38 cellular contexts compared by ENCODE assay signal in genomic region chr16:10548404-10548803, GRCh38. TPM values are rescaled to one million over a fixed set of nuclear protein-coding genes. Genes with fewer than 3 reads are reported as not detected.
"Had no signal": no experiment of that assay in that cellular context is flagged by ENCODE, and none has a peak within 500 bp of the region (broad histone marks: within the 10 kb centered on the region; RNA-seq: fewer than 3 reads in every experiment).

No MANE protein-coding gene starts in this region.

- H3K9me3 ChIP-seq: adrenal gland, body of pancreas had no signal

- H3K4me1 Mint-ChIP-seq: brain had no signal

- H3K4me3 ChIP-seq: adrenal gland, ascending aorta, body of pancreas, breast epithelium, cardiac muscle cell had no signal

- H3K4me3 Mint-ChIP-seq: activated naive CD4-positive, alpha-beta T cell treated with anti-CD3 and anti-CD28 coated beads for 36 hours; activated naive CD4-positive, alpha-beta T cell treated with anti-CD3 and anti-CD28 coated beads, Interleukin-2, amount 10 ng/mL, durations not matched to agents 7 days and 5 days; activated naive CD4-positive, alpha-beta T cell treated with anti-CD3 and anti-CD28 coated beads, Interleukin-2, amount 50 U/mL, for 24 hours; activated naive CD8-positive, alpha-beta T cell; activated naive CD8-positive, alpha-beta T cell treated with anti-CD3 and anti-CD28 coated beads for 36 hours; activated naive CD8-positive, alpha-beta T cell treated with anti-CD3 and anti-CD28 coated beads, Interleukin-2, amount 10 ng/mL, durations not matched to agents 7 days and 5 days; activated naive CD8-positive, alpha-beta T cell treated with anti-CD3 and anti-CD28 coated beads, Interleukin-2, amount 50 U/mL, for 24 hours; activated T-cell treated with anti-CD3 and anti-CD28 coated beads, Interleukin-2, amount 50 U/mL, for 24 hours; activated T-cell treated with anti-CD3 and anti-CD28 coated beads, Interleukin-2, amount 50 U/mL, for 4 hours; activated T-cell treated with anti-CD3 and anti-CD28 coated beads, Interleukin-2, amount 50 U/mL, for 72 hours; activated T-helper 1 cell treated with anti-CD3 and anti-CD28 coated beads, Interleukin-12 subunit alpha, Interleukin-12 subunit beta, Interleukin-2, Interleukin-4 antibody, amounts not matched to agents 30 ng/mL and 10 ng/mL and 1 ng/mL, durations not matched to agents 14 hours and 24 hours and 36 hours; activated T-helper 17 cell treated with anti-CD3 and anti-CD28 coated beads, Interleukin-2, amount 50 U/mL, for 72 hours; brain; central memory CD8-positive, alpha-beta T cell had no signal

- H3K36me3 ChIP-seq: brain microvascular endothelial cell, breast epithelium had no signal

- DNase-seq: activated effector memory CD4-positive, alpha-beta T cell treated with anti-CD3 and anti-CD28 coated beads, Interleukin-2, amount 50 U/mL, for 16 hours; activated effector memory CD4-positive, alpha-beta T cell treated with Interleukin-2 at 50 U/mL for 16 hours; activated gamma-delta T cell; activated gamma-delta T cell treated with Interleukin-2 at 50 U/mL for 16 hours; activated naive CD4-positive, alpha-beta T cell; activated naive CD4-positive, alpha-beta T cell treated with anti-CD3 and anti-CD28 coated beads for 36 hours; activated naive CD4-positive, alpha-beta T cell treated with anti-CD3 and anti-CD28 coated beads, Interleukin-2, amount 10 ng/mL, durations not matched to agents 7 days and 5 days; activated naive CD4-positive, alpha-beta T cell treated with anti-CD3 and anti-CD28 coated beads, Interleukin-2, amount 50 U/mL, for 16 hours; activated naive CD4-positive, alpha-beta T cell treated with Interleukin-2 at 50 U/mL for 16 hours; activated naive CD8-positive, alpha-beta T cell treated with anti-CD3 and anti-CD28 coated beads for 36 hours; activated naive CD8-positive, alpha-beta T cell treated with anti-CD3 and anti-CD28 coated beads, Interleukin-2, amount 10 ng/mL, durations not matched to agents 7 days and 5 days; activated naive CD8-positive, alpha-beta T cell treated with anti-CD3 and anti-CD28 coated beads, Interleukin-2, amount 50 U/mL, for 24 hours; activated T-cell treated with anti-CD3 and anti-CD28 coated beads, Interleukin-2, amount 50 U/mL, for 1 hour; activated T-cell treated with anti-CD3 and anti-CD28 coated beads, Interleukin-2, amount 50 U/mL, for 24 hours; activated T-cell treated with anti-CD3 and anti-CD28 coated beads, Interleukin-2, amount 50 U/mL, for 4 hours; activated T-cell treated with anti-CD3 and anti-CD28 coated beads, Interleukin-2, amount 50 U/mL, for 48 hours; activated T-cell treated with anti-CD3 and anti-CD28 coated beads, Interleukin-2, amount 50 U/mL, for 72 hours; adrenal gland; amniotic stem cell; amygdala; anterior cingulate cortex; aorta; body of pancreas; brain microvascular endothelial cell; caudate nucleus; central memory CD4-positive, alpha-beta T cell; cerebellar nuclear complex had no signal

- H3K4me1 ChIP-seq: adrenal gland, body of pancreas, breast epithelium had no signal

- H3K27me3 Mint-ChIP-seq: activated naive CD8-positive, alpha-beta T cell treated with anti-CD3 and anti-CD28 coated beads, Interleukin-2, amount 10 ng/mL, durations not matched to agents 7 days and 5 days; brain had no signal

- H3K27ac Mint-ChIP-seq: activated naive CD4-positive, alpha-beta T cell treated with anti-CD3 and anti-CD28 coated beads for 36 hours; activated naive CD4-positive, alpha-beta T cell treated with anti-CD3 and anti-CD28 coated beads, Interleukin-2, amount 10 ng/mL, durations not matched to agents 7 days and 5 days; activated naive CD4-positive, alpha-beta T cell treated with anti-CD3 and anti-CD28 coated beads, Interleukin-2, amount 50 U/mL, for 24 hours; activated naive CD4-positive, alpha-beta T cell treated with anti-CD3 and anti-CD28 coated beads, Interleukin-2, amount 50 U/mL, for 72 hours; activated naive CD8-positive, alpha-beta T cell; activated naive CD8-positive, alpha-beta T cell treated with anti-CD3 and anti-CD28 coated beads for 36 hours; activated naive CD8-positive, alpha-beta T cell treated with anti-CD3 and anti-CD28 coated beads, Interleukin-2, amount 10 ng/mL, durations not matched to agents 7 days and 5 days; activated naive CD8-positive, alpha-beta T cell treated with anti-CD3 and anti-CD28 coated beads, Interleukin-2, amount 50 U/mL, for 24 hours; activated T-cell treated with anti-CD3 and anti-CD28 coated beads, Interleukin-2, amount 50 U/mL, for 24 hours; activated T-cell treated with anti-CD3 and anti-CD28 coated beads, Interleukin-2, amount 50 U/mL, for 72 hours; activated T-helper 1 cell treated with anti-CD3 and anti-CD28 coated beads, Interleukin-12 subunit alpha, Interleukin-12 subunit beta, Interleukin-2, Interleukin-4 antibody, amounts not matched to agents 30 ng/mL and 10 ng/mL and 1 ng/mL, durations not matched to agents 14 hours and 24 hours and 36 hours; activated T-helper 17 cell treated with anti-CD3 and anti-CD28 coated beads, Interleukin-2, amount 50 U/mL, for 72 hours; activated T-helper 2 cell treated with anti-CD3 and anti-CD28 coated beads, Interferon-gamma antibody, Interleukin-2, Interleukin-4, amounts not matched to agents 10 μg/mL and 5 μg/mL and 100 μg/mL, durations not matched to agents 14 hours and 24 hours and 36 hours; brain had no signal

- H3K9me3 Mint-ChIP-seq: activated T-helper 1 cell treated with anti-CD3 and anti-CD28 coated beads, Interleukin-12 subunit alpha, Interleukin-12 subunit beta, Interleukin-2, Interleukin-4 antibody, amounts not matched to agents 30 ng/mL and 10 ng/mL and 1 ng/mL, durations not matched to agents 14 hours and 24 hours and 36 hours had no signal

- ATAC-seq: activated naive CD4-positive, alpha-beta T cell treated with anti-CD3 and anti-CD28 coated beads, Interleukin-2, amount 50 U/mL, for 72 hours; activated naive CD8-positive, alpha-beta T cell treated with anti-CD3 and anti-CD28 coated beads, Interleukin-2, amount 50 U/mL, for 24 hours; activated T-cell treated with anti-CD3 and anti-CD28 coated beads, Interleukin-2, amount 50 U/mL, for 4 hours; activated T-cell treated with anti-CD3 and anti-CD28 coated beads, Interleukin-2, amount 50 U/mL, for 72 hours; activated T-helper 17 cell treated with anti-CD3 and anti-CD28 coated beads, Interleukin-2, amount 50 U/mL, for 72 hours; body of pancreas had no signal

RNA-seq across cellular contexts. Expression of gene EMP2, which starts 32.0 kb away (rescaled TPM):
- total RNA-seq: activated naive CD4-positive, alpha-beta T cell treated with anti-CD3 and anti-CD28 coated beads for 36 hours; activated naive CD4-positive, alpha-beta T cell treated with anti-CD3 and anti-CD28 coated beads, Interleukin-2, amount 50 U/mL, for 72 hours; activated naive CD8-positive, alpha-beta T cell treated with anti-CD3 and anti-CD28 coated beads for 36 hours; activated naive CD8-positive, alpha-beta T cell treated with anti-CD3 and anti-CD28 coated beads, Interleukin-2, amount 10 ng/mL, durations not matched to agents 7 days and 5 days; activated T-helper 1 cell treated with anti-CD3 and anti-CD28 coated beads, Interleukin-12 subunit alpha, Interleukin-12 subunit beta, Interleukin-2, Interleukin-4 antibody, amounts not matched to agents 30 ng/mL and 10 ng/mL and 1 ng/mL, durations not matched to agents 14 hours and 24 hours and 36 hours had no signal
